ENCODE assay signal across 8 cellular contexts in genomic region chr5:142432961-142433360, GRCh38.
A peak's percentile ranks its signal among the peaks of the same experiment; 100 is the strongest.
DNase-seq lines count a peak whose midpoint lies in the region; ATAC-seq and TF ChIP-seq lines count a peak whose summit lies in the region.

No MANE protein-coding gene starts in this region.

- H3K4me3 Mint-ChIP-seq in stimulated activated memory B cell treated with anti-CD40 and anti-IgM and Interleukin-4, amounts not matched to agents 10 μg/mL and 1 μg/mL and 100 μg/mL, for 72 hours = no peak overlapping the region

- DNase-seq in activated naive CD4-positive, alpha-beta T cell treated with anti-CD3 and anti-CD28 coated beads, Interleukin-2, amount 50 U/mL, for 72 hours (ENCODE audit: low spot score in 2 of 2) = peak in 1 of 2 donors; percentile 8
- DNase-seq in stimulated activated CD4-positive, alpha-beta T cell treated with anti-CD3 and anti-CD28 coated beads, TNF-alpha, amount 100 ng/mL, for 24 hours (ENCODE audit: low read depth in 3 of 3) = peak in 2 of 3 experiments; percentile 21 to 24
- no peak for DNase-seq in MV-4-11 (lab: John Stamatoyannopoulos, UW)
- DNase-seq in NCI-H1105 (lab: John Stamatoyannopoulos, UW) = no peak
- DNase-seq in G401 (ENCODE audit: low spot score) = no peak

- H3K9me3 Mint-ChIP-seq in activated naive CD4-positive, alpha-beta T cell treated with anti-CD3 and anti-CD28 coated beads, Interleukin-2, amount 50 U/mL, for 72 hours = no peaks in the 10 kb centered on the region
- no peaks in the 10 kb centered on the region for H3K9me3 Mint-ChIP-seq in stimulated activated memory B cell treated with anti-CD40 and anti-IgM and Interleukin-4, amounts not matched to agents 10 μg/mL and 1 μg/mL and 100 μg/mL, for 72 hours

- in situ Hi-C loops in G401 (cut with HindIII; ENCODE audit: low sequenced_read_pairs) = no loop called here

- H3K36me3 Mint-ChIP-seq in activated naive CD4-positive, alpha-beta T cell treated with anti-CD3 and anti-CD28 coated beads, Interleukin-2, amount 50 U/mL, for 72 hours = no peaks in the 10 kb centered on the region
- no peaks in the 10 kb centered on the region for H3K36me3 Mint-ChIP-seq in stimulated activated memory B cell treated with anti-CD40 and anti-IgM and Interleukin-4, amounts not matched to agents 10 μg/mL and 1 μg/mL and 100 μg/mL, for 72 hours

- H3K27ac Mint-ChIP-seq in activated naive CD4-positive, alpha-beta T cell treated with anti-CD3 and anti-CD28 coated beads, Interleukin-2, amount 50 U/mL, for 72 hours = peak overlapping the region in 1 of 2 donors; percentile 75
- no peak overlapping the region for H3K27ac Mint-ChIP-seq in stimulated activated memory B cell treated with anti-CD40 and anti-IgM and Interleukin-4, amounts not matched to agents 10 μg/mL and 1 μg/mL and 100 μg/mL, for 72 hours

- peaks cover 21% of the 10 kb centered on the region for H3K4me1 Mint-ChIP-seq in stimulated activated memory B cell treated with anti-CD40 and anti-IgM and Interleukin-4, amounts not matched to agents 10 μg/mL and 1 μg/mL and 100 μg/mL, for 72 hours

- peak; percentile 61 for ATAC-seq in GM21447 (IDR thresholded peaks at IDR 0.05; ENCODE audit: unreplicated experiment)
- peak; percentile 71 to 91 for ATAC-seq in activated naive CD4-positive, alpha-beta T cell treated with anti-CD3 and anti-CD28 coated beads, Interleukin-2, amount 50 U/mL, for 72 hours
- ATAC-seq in stimulated activated memory B cell treated with anti-CD40 and anti-IgM and Interleukin-4, amounts not matched to agents 10 μg/mL and 1 μg/mL and 100 μg/mL, for 72 hours = no peak

- H3K27me3 Mint-ChIP-seq in stimulated activated memory B cell treated with anti-CD40 and anti-IgM and Interleukin-4, amounts not matched to agents 10 μg/mL and 1 μg/mL and 100 μg/mL, for 72 hours = peaks cover 35% of the 10 kb centered on the region

TF ChIP-seq in PFSK-1, 5 proteins besides CTCF, POLR2A, EP300 and RAD21:
- TF ChIP-seq TAF1 (IDR thresholded peaks at IDR 0.05; ENCODE audit: borderline replicate concordance, insufficient read depth, low read length) = no peak
- TF ChIP-seq, protein P1, sequence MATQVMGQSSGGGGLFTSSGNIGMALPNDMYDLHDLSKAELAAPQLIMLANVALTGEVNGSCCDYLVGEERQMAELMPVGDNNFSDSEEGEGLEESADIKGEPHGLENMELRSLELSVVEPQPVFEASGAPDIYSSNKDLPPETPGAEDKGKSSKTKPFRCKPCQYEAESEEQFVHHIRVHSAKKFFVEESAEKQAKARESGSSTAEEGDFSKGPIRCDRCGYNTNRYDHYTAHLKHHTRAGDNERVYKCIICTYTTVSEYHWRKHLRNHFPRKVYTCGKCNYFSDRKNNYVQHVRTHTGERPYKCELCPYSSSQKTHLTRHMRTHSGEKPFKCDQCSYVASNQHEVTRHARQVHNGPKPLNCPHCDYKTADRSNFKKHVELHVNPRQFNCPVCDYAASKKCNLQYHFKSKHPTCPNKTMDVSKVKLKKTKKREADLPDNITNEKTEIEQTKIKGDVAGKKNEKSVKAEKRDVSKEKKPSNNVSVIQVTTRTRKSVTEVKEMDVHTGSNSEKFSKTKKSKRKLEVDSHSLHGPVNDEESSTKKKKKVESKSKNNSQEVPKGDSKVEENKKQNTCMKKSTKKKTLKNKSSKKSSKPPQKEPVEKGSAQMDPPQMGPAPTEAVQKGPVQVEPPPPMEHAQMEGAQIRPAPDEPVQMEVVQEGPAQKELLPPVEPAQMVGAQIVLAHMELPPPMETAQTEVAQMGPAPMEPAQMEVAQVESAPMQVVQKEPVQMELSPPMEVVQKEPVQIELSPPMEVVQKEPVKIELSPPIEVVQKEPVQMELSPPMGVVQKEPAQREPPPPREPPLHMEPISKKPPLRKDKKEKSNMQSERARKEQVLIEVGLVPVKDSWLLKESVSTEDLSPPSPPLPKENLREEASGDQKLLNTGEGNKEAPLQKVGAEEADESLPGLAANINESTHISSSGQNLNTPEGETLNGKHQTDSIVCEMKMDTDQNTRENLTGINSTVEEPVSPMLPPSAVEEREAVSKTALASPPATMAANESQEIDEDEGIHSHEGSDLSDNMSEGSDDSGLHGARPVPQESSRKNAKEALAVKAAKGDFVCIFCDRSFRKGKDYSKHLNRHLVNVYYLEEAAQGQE (IDR thresholded peaks at IDR 0.05; ENCODE audit: insufficient read depth in 1 of 2, low read depth in 2 of 2, low read length in 2 of 2) = peak; percentile 63 to 76; a peak in 3 of 4 replicates

Comparison
In these comparisons a context has a peak if more than half of its experiments do, and no peak if none do; other contexts are left out.
1. DNase-seq: peak in stimulated activated CD4-positive, alpha-beta T cell treated with anti-CD3 and anti-CD28 coated beads, TNF-alpha, amount 100 ng/mL, for 24 hours (2 of 3); none in MV-4-11 (single experiment), NCI-H1105 (single experiment) and G401 (single experiment).